Comparison of ENCODE assay signal across 17 cellular contexts in the genomic region with DNA sequence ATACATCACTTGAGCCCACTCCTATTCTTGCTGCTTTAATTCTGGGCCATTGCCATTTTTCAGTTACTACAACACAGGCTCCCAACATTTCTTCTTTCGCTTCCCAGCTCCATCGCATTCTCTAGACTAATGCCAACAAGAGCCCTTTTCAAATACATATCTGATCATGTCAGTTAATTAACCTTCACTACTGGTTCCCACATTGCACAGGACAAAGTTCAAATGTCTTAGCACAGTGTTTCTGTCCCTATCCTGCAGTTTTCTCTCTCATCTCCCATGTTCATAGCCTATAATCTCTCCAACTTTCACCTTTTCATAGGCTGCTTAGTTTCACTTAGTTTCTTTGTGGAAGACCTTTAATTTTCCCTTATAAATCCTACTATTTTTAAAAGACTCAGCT.
"Had no signal": no experiment of that assay in that cellular context is flagged by ENCODE, and none has a peak within 500 bp of the region (broad histone marks: within the 10 kb centered on the region; RNA-seq: fewer than 3 reads in every experiment).

No MANE protein-coding gene starts in this region.

- H3K4me1 Mint-ChIP-seq: natural killer cell had no signal

- H3K27me3 ChIP-seq: gastroesophageal sphincter, upper lobe of right lung had no signal

- DNase-seq: activated CD4-positive, alpha-beta T cell treated with anti-CD3 and anti-CD28 coated beads, Interleukin-2, amount 50 U/mL, for 48 hours; activated gamma-delta T cell treated with Interleukin-2 at 50 U/mL for 16 hours; activated T-cell treated with anti-CD3 and anti-CD28 coated beads, Interleukin-2, amount 50 U/mL, for 72 hours; caudate nucleus; cortex of kidney; effector CD8-positive, alpha-beta T cell; lower lobe of right lung; mucosa of descending colon; natural killer cell; nucleus accumbens; psoas muscle; stimulated activated CD4-positive, alpha-beta T cell treated with anti-CD3 and anti-CD28 coated beads, Interleukin-4, amount 100 ng/mL, for 1 hour; stimulated activated CD8-positive, alpha-beta memory T cell treated with anti-CD3 and anti-CD28 coated beads, Interleukin-4, amount 100 ng/mL, for 48 hours; upper lobe of right lung had no signal

- H3K27ac ChIP-seq: gastroesophageal sphincter, lower lobe of right lung, psoas muscle, upper lobe of right lung had no signal

- H3K36me3 ChIP-seq: lower lobe of right lung had no signal

- H3K4me3 ChIP-seq: gastroesophageal sphincter, lower lobe of right lung, mucosa of descending colon, psoas muscle, upper lobe of right lung had no signal

- H3K27ac Mint-ChIP-seq: activated T-cell treated with anti-CD3 and anti-CD28 coated beads, Interleukin-2, amount 50 U/mL, for 72 hours; natural killer cell; stimulated activated naive CD8-positive, alpha-beta T cell treated with anti-CD3 and anti-CD28 coated beads, Interleukin-15, Interleukin-2, amounts not matched to agents 100 ng/mL and 50 ng/mL, for 24 hours; T-helper 2 cell treated with Interferon-gamma antibody and Interleukin-4, amounts not matched to agents 5 μg/mL and 100 μg/mL, for 36 hours had no signal

- H3K4me3 Mint-ChIP-seq: activated T-cell treated with anti-CD3 and anti-CD28 coated beads, Interleukin-2, amount 50 U/mL, for 72 hours; natural killer cell; stimulated activated naive CD8-positive, alpha-beta T cell treated with anti-CD3 and anti-CD28 coated beads, Interleukin-15, Interleukin-2, amounts not matched to agents 100 ng/mL and 50 ng/mL, for 24 hours; T-helper 2 cell treated with Interferon-gamma antibody and Interleukin-4, amounts not matched to agents 5 μg/mL and 100 μg/mL, for 36 hours had no signal

- H3K9me3 ChIP-seq: gastroesophageal sphincter, lower lobe of right lung, mucosa of descending colon, psoas muscle, upper lobe of right lung had no signal

- H3K9me3 Mint-ChIP-seq: activated T-cell treated with anti-CD3 and anti-CD28 coated beads, Interleukin-2, amount 50 U/mL, for 72 hours; natural killer cell; stimulated activated naive CD8-positive, alpha-beta T cell treated with anti-CD3 and anti-CD28 coated beads, Interleukin-15, Interleukin-2, amounts not matched to agents 100 ng/mL and 50 ng/mL, for 24 hours; T-helper 2 cell treated with Interferon-gamma antibody and Interleukin-4, amounts not matched to agents 5 μg/mL and 100 μg/mL, for 36 hours had no signal

- H3K4me1 ChIP-seq: psoas muscle had no signal

- H3K27me3 Mint-ChIP-seq: stimulated activated naive CD8-positive, alpha-beta T cell treated with anti-CD3 and anti-CD28 coated beads, Interleukin-15, Interleukin-2, amounts not matched to agents 100 ng/mL and 50 ng/mL, for 24 hours had no signal
